In genomic region chr5:32725994-32726659, GRCh38 we compare ENCODE assay signal across 1 cellular context.
TF ChIP-seq lines count a peak whose summit lies in the region.

No MANE protein-coding gene starts in this region.

TF ChIP-seq in IMR-90, 13 proteins besides CTCF, POLR2A, EP300 and RAD21:
- no peak for TF ChIP-seq FOS (IDR thresholded peaks at IDR 0.05; ENCODE audit: low read depth, low read length)
- no peak for TF ChIP-seq ELK1 (IDR thresholded peaks at IDR 0.05; ENCODE audit: borderline replicate concordance, low read depth, low read length)
- TF ChIP-seq MAFK (IDR thresholded peaks at IDR 0.05; ENCODE audit: low read depth, low read length): no peak
- no peak for TF ChIP-seq USF2 (IDR thresholded peaks at IDR 0.05; ENCODE audit: low read depth, low read length)
- no peak for TF ChIP-seq NFE2L2 (IDR thresholded peaks at IDR 0.05; ENCODE audit: low read depth, low read length)
- no peak for TF ChIP-seq RFX5 (IDR thresholded peaks at IDR 0.05; ENCODE audit: low read depth, low read length)
- no peak for TF ChIP-seq SMC3 (IDR thresholded peaks at IDR 0.05; ENCODE audit: low read depth, low read length)
- no peak for TF ChIP-seq BHLHE40 (IDR thresholded peaks at IDR 0.05; ENCODE audit: low read depth, low read length)
- TF ChIP-seq MXI1 (IDR thresholded peaks at IDR 0.05; ENCODE audit: borderline replicate concordance, low read depth, low read length): no peak
- TF ChIP-seq MAZ (IDR thresholded peaks at IDR 0.05; ENCODE audit: borderline replicate concordance, low read depth, low read length): no peak
- no peak for TF ChIP-seq CEBPB (IDR thresholded peaks at IDR 0.05; ENCODE audit: low read depth, low read length)
- no peak for TF ChIP-seq CHD1 (IDR thresholded peaks at IDR 0.05; ENCODE audit: low read depth, low read length)
- TF ChIP-seq RCOR1 (IDR thresholded peaks at IDR 0.05; ENCODE audit: insufficient replicate concordance, low read length): no peak
